Comparison of ENCODE assay signal across 21 cellular contexts in genomic region chr4:177008071-177008835, GRCh38.
DNase-seq lines count a peak whose midpoint lies in the region; ATAC-seq and TF ChIP-seq lines count a peak whose summit lies in the region.
"Had no signal": no experiment of that assay in that cellular context is flagged by ENCODE, and none has a peak within 500 bp of the region (broad histone marks: within the 10 kb centered on the region; RNA-seq: fewer than 3 reads in every experiment).

No MANE protein-coding gene starts in this region.

- H3K27me3 Mint-ChIP-seq in activated CD8-positive, alpha-beta memory T cell treated with anti-CD3 and anti-CD28 coated beads, Interleukin-2, amount 10 ng/mL, durations not matched to agents 7 days and 5 days = no peaks in the 10 kb centered on the region
- H3K27me3 Mint-ChIP-seq: activated naive CD8-positive, alpha-beta T cell treated with anti-CD3 and anti-CD28 coated beads for 36 hours; CD8-positive, alpha-beta memory T cell; effector memory CD8-positive, alpha-beta T cell; memory B cell; progenitor cell of endocrine pancreas had no signal

- peak; percentile 44 for DNase-seq in MG63
- peak; percentile 57 for DNase-seq in brain microvascular endothelial cell
- peak; percentile 77 for DNase-seq in foreskin melanocyte
- no peak for DNase-seq in H7
- DNase-seq in activated T-cell treated with anti-CD3 and anti-CD28 coated beads, Interleukin-2, amount 50 U/mL, for 48 hours = no peak
- no peak for DNase-seq in Peyer's patch
- DNase-seq in activated CD8-positive, alpha-beta memory T cell treated with anti-CD3 and anti-CD28 coated beads, Interleukin-2, amount 10 ng/mL, durations not matched to agents 7 days and 5 days = no peak
- DNase-seq: activated CD4-positive, alpha-beta T cell treated with anti-CD3 and anti-CD28 coated beads, Interleukin-2, amount 50 U/mL, for 48 hours; activated naive CD8-positive, alpha-beta T cell treated with anti-CD3 and anti-CD28 coated beads for 36 hours; activated T-cell treated with anti-CD3 and anti-CD28 coated beads, Interleukin-2, amount 50 U/mL, for 72 hours; CD8-positive, alpha-beta memory T cell; effector memory CD8-positive, alpha-beta T cell; Karpas-422; natural killer cell; NCI-H146; NCI-H510A; stimulated activated naive CD4-positive, alpha-beta T cell treated with Interleukin-2 at 50 U/mL for 16 hours; upper lobe of left lung had no signal

- H3K27ac ChIP-seq in ACC112 (ENCODE audit: low read depth, low read length) (peak overlapping the region; percentile 92), brain microvascular endothelial cell (peak overlapping the region; percentile 67), Peyer's patch (no peak overlapping the region)
- H3K27ac ChIP-seq: upper lobe of left lung had no signal

- H3K4me3 Mint-ChIP-seq in activated CD8-positive, alpha-beta memory T cell treated with anti-CD3 and anti-CD28 coated beads, Interleukin-2, amount 10 ng/mL, durations not matched to agents 7 days and 5 days = no peak overlapping the region
- H3K4me3 Mint-ChIP-seq: activated naive CD8-positive, alpha-beta T cell treated with anti-CD3 and anti-CD28 coated beads for 36 hours; activated T-cell treated with anti-CD3 and anti-CD28 coated beads, Interleukin-2, amount 50 U/mL, for 72 hours; effector memory CD8-positive, alpha-beta T cell; memory B cell; natural killer cell had no signal

- peaks cover 4% of the 10 kb centered on the region for H3K4me1 Mint-ChIP-seq in activated CD8-positive, alpha-beta memory T cell treated with anti-CD3 and anti-CD28 coated beads, Interleukin-2, amount 10 ng/mL, durations not matched to agents 7 days and 5 days
- H3K4me1 Mint-ChIP-seq: activated naive CD8-positive, alpha-beta T cell treated with anti-CD3 and anti-CD28 coated beads for 36 hours; CD8-positive, alpha-beta memory T cell; memory B cell; natural killer cell had no signal

- in situ Hi-C loops in brain microvascular endothelial cell (cut with HindIII; ENCODE audit: low pct_ligation_motif_present, low sequenced_read_pairs) = no loop called here

- H3K27me3 ChIP-seq in ACC112 (ENCODE audit: insufficient read depth, low read length) (no peaks in the 10 kb centered on the region), MG63 (no peaks in the 10 kb centered on the region), brain microvascular endothelial cell (replicated peaks) (no peaks in the 10 kb centered on the region), H7 (ENCODE audit: control insufficient read depth, insufficient read depth, low read length) (no peaks in the 10 kb centered on the region), Peyer's patch (no peaks in the 10 kb centered on the region)
- H3K27me3 ChIP-seq: upper lobe of left lung had no signal

- TF ChIP-seq POLR2A in Peyer's patch (IDR thresholded peaks at IDR 0.05) = no peak

- H3K4me3 ChIP-seq in ACC112 (ENCODE audit: low read depth, low read length) = peak overlapping the region; percentile 23; the same call in 1 of the 2 replicates
- H3K4me3 ChIP-seq in MG63 = no peak overlapping the region
- H3K4me3 ChIP-seq in brain microvascular endothelial cell (ENCODE audit: low read depth, low read length) = no peak overlapping the region
- H3K4me3 ChIP-seq in H7 (ENCODE audit: insufficient read depth, low read depth, low read length) = no peak overlapping the region
- no peak overlapping the region for H3K4me3 ChIP-seq in Peyer's patch
- H3K4me3 ChIP-seq: upper lobe of left lung had no signal

- H3K36me3 Mint-ChIP-seq in activated CD8-positive, alpha-beta memory T cell treated with anti-CD3 and anti-CD28 coated beads, Interleukin-2, amount 10 ng/mL, durations not matched to agents 7 days and 5 days = no peaks in the 10 kb centered on the region
- H3K36me3 Mint-ChIP-seq: activated naive CD8-positive, alpha-beta T cell treated with anti-CD3 and anti-CD28 coated beads for 36 hours; CD8-positive, alpha-beta memory T cell; memory B cell; natural killer cell had no signal

- no peak for TF ChIP-seq CTCF in brain microvascular endothelial cell (IDR thresholded peaks at IDR 0.05; ENCODE audit: low read depth, low read length, missing control alignments)
- no peak for TF ChIP-seq CTCF in Peyer's patch (IDR thresholded peaks at IDR 0.05)

- H2AFZ ChIP-seq in ACC112 (ENCODE audit: low read length, unreplicated experiment) = peak overlapping the region; percentile 39

- H3K79me2 ChIP-seq in ACC112 (ENCODE audit: control insufficient read depth, insufficient read depth, low read length, unreplicated experiment) = no peaks in the 10 kb centered on the region

- H3K9me3 ChIP-seq in MG63 (peaks cover 72% of the 10 kb centered on the region), Peyer's patch (peaks cover 0 to 3% (median 0%) of the 10 kb centered on the region in 4 donors)

- no peak overlapping the region for H3K27ac Mint-ChIP-seq in activated CD8-positive, alpha-beta memory T cell treated with anti-CD3 and anti-CD28 coated beads, Interleukin-2, amount 10 ng/mL, durations not matched to agents 7 days and 5 days
- H3K27ac Mint-ChIP-seq: activated naive CD8-positive, alpha-beta T cell treated with anti-CD3 and anti-CD28 coated beads for 36 hours; activated T-cell treated with anti-CD3 and anti-CD28 coated beads, Interleukin-2, amount 50 U/mL, for 72 hours; CD8-positive, alpha-beta memory T cell; effector memory CD8-positive, alpha-beta T cell; memory B cell; natural killer cell; progenitor cell of endocrine pancreas had no signal

- H3K36me3 ChIP-seq in ACC112 (ENCODE audit: insufficient read depth, low read length) (peaks cover 3% of the 10 kb centered on the region; the same call in 1 of the 2 replicates), MG63 (peaks cover 24% of the 10 kb centered on the region), brain microvascular endothelial cell (replicated peaks) (no peaks in the 10 kb centered on the region), H7 (replicated peaks; ENCODE audit: control insufficient read depth, insufficient read depth, low read length) (no peaks in the 10 kb centered on the region), Peyer's patch (no peaks in the 10 kb centered on the region)
- H3K36me3 ChIP-seq: upper lobe of left lung had no signal

- ATAC-seq in activated CD8-positive, alpha-beta memory T cell treated with anti-CD3 and anti-CD28 coated beads, Interleukin-2, amount 10 ng/mL, durations not matched to agents 7 days and 5 days = no peak
- ATAC-seq: activated T-cell treated with anti-CD3 and anti-CD28 coated beads, Interleukin-2, amount 50 U/mL, for 72 hours; effector memory CD8-positive, alpha-beta T cell; natural killer cell had no signal

- H3K9me3 Mint-ChIP-seq in activated CD8-positive, alpha-beta memory T cell treated with anti-CD3 and anti-CD28 coated beads, Interleukin-2, amount 10 ng/mL, durations not matched to agents 7 days and 5 days (ENCODE audit: low read depth) = no peaks in the 10 kb centered on the region

- CTCF ChIA-PET in activated CD8-positive, alpha-beta memory T cell treated with anti-CD3 and anti-CD28 coated beads, Interleukin-2, amount 10 ng/mL, durations not matched to agents 7 days and 5 days (lab: Charles Lee) = no interaction called here

- peaks cover 51% of the 10 kb centered on the region for H3K4me1 ChIP-seq in ACC112 (ENCODE audit: control insufficient read depth, insufficient read depth, low read length, unreplicated experiment)
- H3K4me1 ChIP-seq in Peyer's patch = no peaks in the 10 kb centered on the region
- H3K4me1 ChIP-seq: upper lobe of left lung had no signal

Comparison
In these comparisons a context has a peak if more than half of its experiments do, and no peak if none do; other contexts are left out.
1. H3K27ac ChIP-seq: peak in ACC112 (single experiment) and brain microvascular endothelial cell (single experiment); none in Peyer's patch (0 of 4).
2. DNase-seq: peak in MG63 (single experiment), brain microvascular endothelial cell (single experiment) and foreskin melanocyte (single experiment); none in H7 (single experiment), activated T-cell treated with anti-CD3 and anti-CD28 coated beads, Interleukin-2, amount 50 U/mL, for 48 hours (0 of 2), Peyer's patch (0 of 3) and activated CD8-positive, alpha-beta memory T cell treated with anti-CD3 and anti-CD28 coated beads, Interleukin-2, amount 10 ng/mL, durations not matched to agents 7 days and 5 days (single experiment).